Comparison of ENCODE assay signal across 1 cellular context in genomic region chr11:62678770-62679696, GRCh38.
TF ChIP-seq lines count a peak whose summit lies in the region.

A gene with protein sequence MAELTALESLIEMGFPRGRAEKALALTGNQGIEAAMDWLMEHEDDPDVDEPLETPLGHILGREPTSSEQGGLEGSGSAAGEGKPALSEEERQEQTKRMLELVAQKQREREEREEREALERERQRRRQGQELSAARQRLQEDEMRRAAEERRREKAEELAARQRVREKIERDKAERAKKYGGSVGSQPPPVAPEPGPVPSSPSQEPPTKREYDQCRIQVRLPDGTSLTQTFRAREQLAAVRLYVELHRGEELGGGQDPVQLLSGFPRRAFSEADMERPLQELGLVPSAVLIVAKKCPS (minus strand): TSS chr11:62679073. CDS start chr11:62678923, 150 bp downstream.

TF ChIP-seq in HepG2, 621 proteins besides CTCF, POLR2A, EP300 and RAD21 (continued from another document and continues in another):
- TF ChIP-seq, protein P1, sequence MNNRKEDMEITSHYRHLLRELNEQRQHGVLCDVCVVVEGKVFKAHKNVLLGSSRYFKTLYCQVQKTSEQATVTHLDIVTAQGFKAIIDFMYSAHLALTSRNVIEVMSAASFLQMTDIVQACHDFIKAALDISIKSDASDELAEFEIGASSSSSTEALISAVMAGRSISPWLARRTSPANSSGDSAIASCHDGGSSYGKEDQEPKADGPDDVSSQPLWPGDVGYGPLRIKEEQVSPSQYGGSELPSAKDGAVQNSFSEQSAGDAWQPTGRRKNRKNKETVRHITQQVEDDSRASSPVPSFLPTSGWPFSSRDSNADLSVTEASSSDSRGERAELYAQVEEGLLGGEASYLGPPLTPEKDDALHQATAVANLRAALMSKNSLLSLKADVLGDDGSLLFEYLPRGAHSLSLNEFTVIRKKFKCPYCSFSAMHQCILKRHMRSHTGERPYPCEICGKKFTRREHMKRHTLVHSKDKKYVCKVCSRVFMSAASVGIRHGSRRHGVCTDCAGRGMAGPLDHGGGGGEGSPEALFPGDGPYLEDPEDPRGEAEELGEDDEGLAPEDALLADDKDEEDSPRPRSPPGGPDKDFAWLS (CRISPR knock-in tag; IDR thresholded peaks at IDR 0.05; ENCODE audit: borderline replicate concordance) = no peak
- TF ChIP-seq, protein P2, sequence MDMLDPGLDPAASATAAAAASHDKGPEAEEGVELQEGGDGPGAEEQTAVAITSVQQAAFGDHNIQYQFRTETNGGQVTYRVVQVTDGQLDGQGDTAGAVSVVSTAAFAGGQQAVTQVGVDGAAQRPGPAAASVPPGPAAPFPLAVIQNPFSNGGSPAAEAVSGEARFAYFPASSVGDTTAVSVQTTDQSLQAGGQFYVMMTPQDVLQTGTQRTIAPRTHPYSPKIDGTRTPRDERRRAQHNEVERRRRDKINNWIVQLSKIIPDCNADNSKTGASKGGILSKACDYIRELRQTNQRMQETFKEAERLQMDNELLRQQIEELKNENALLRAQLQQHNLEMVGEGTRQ (IDR thresholded peaks at IDR 0.05; ENCODE audit: low read depth, low read length) = peak; percentile 95
- TF ChIP-seq, protein P2 (CRISPR knock-in tag; IDR thresholded peaks at IDR 0.05; ENCODE audit: borderline replicate concordance) = peak; percentile 99; the same call in 1 of the 2 replicates
- TF ChIP-seq ZSCAN12 (CRISPR knock-in tag; IDR thresholded peaks at IDR 0.05) (no peak), ZFY (CRISPR knock-in tag; IDR thresholded peaks at IDR 0.05) (peak; percentile 70), CEBPZ (IDR thresholded peaks at IDR 0.05; ENCODE audit: low read length) (no peak), THAP9 (CRISPR knock-in tag; IDR thresholded peaks at IDR 0.05; ENCODE audit: borderline replicate concordance) (peak; percentile 83; the same call in 1 of the 2 replicates), ZNF280D (CRISPR knock-in tag; IDR thresholded peaks at IDR 0.05) (peak; percentile 64; the same call in 1 of the 2 replicates), IKZF4 (CRISPR knock-in tag; IDR thresholded peaks at IDR 0.05; ENCODE audit: borderline replicate concordance, low read depth, not compliant biosample characterization) (peak; percentile 69), ZNF577 (CRISPR knock-in tag; IDR thresholded peaks at IDR 0.05; ENCODE audit: borderline replicate concordance, low read depth) (no peak), GTF3A (CRISPR knock-in tag; conservative IDR thresholded peaks at IDR 0.05) (no peak), ZNF205 (CRISPR knock-in tag; IDR thresholded peaks at IDR 0.05) (no peak; the same call in 1 of the 2 replicates), HES4 (CRISPR knock-in tag; IDR thresholded peaks at IDR 0.05; ENCODE audit: borderline replicate concordance) (no peak), ZNF737 (CRISPR knock-in tag; IDR thresholded peaks at IDR 0.05; ENCODE audit: borderline replicate concordance) (no peak), HDAC1 (CRISPR knock-in tag; IDR thresholded peaks at IDR 0.05) (peak; percentile 90), RAD51 (IDR thresholded peaks at IDR 0.05; ENCODE audit: borderline replicate concordance) (peak; percentile 87), ZNF382 (CRISPR knock-in tag; IDR thresholded peaks at IDR 0.05; ENCODE audit: borderline replicate concordance) (no peak), KDM4B (CRISPR knock-in tag; IDR thresholded peaks at IDR 0.05) (no peak), RFXANK (CRISPR knock-in tag; IDR thresholded peaks at IDR 0.05) (no peak), YEATS2 (CRISPR knock-in tag; IDR thresholded peaks at IDR 0.05; ENCODE audit: borderline replicate concordance) (peak; percentile 97), MIXL1 (CRISPR knock-in tag; IDR thresholded peaks at IDR 0.05) (peak; percentile 69; the same call in 1 of the 2 replicates), GATA4 (IDR thresholded peaks at IDR 0.05; ENCODE audit: borderline replicate concordance, low read depth) (peak; percentile 15; the same call in 1 of the 2 replicates), ZBTB7A (CRISPR knock-in tag; IDR thresholded peaks at IDR 0.05) (no peak), ZNF660 (CRISPR knock-in tag; IDR thresholded peaks at IDR 0.05; ENCODE audit: borderline replicate concordance, low read depth) (no peak), ZSCAN21 (CRISPR knock-in tag; IDR thresholded peaks at IDR 0.05; ENCODE audit: borderline replicate concordance) (no peak), GPN1 (CRISPR knock-in tag; IDR thresholded peaks at IDR 0.05; ENCODE audit: borderline replicate concordance) (no peak), PAX8 (CRISPR knock-in tag; IDR thresholded peaks at IDR 0.05; ENCODE audit: borderline replicate concordance) (no peak; the same call in 1 of the 2 replicates), ZNF782 (CRISPR knock-in tag; IDR thresholded peaks at IDR 0.05; ENCODE audit: borderline replicate concordance) (peak; percentile 75; the same call in 1 of the 2 replicates), HNF4G (IDR thresholded peaks at IDR 0.05; ENCODE audit: borderline replicate concordance, low read depth, low read length) (no peak), HNF4G (CRISPR knock-in tag; IDR thresholded peaks at IDR 0.05; ENCODE audit: borderline replicate concordance, low read depth) (peak; percentile 45; the same call in 1 of the 2 replicates), SMAD3 (CRISPR knock-in tag; IDR thresholded peaks at IDR 0.05) (peak; percentile 84), FOXO4 (CRISPR knock-in tag; conservative IDR thresholded peaks at IDR 0.05) (no peak), PHF20 (CRISPR knock-in tag; IDR thresholded peaks at IDR 0.05) (peak; percentile 97)
- TF ChIP-seq, protein P3, sequence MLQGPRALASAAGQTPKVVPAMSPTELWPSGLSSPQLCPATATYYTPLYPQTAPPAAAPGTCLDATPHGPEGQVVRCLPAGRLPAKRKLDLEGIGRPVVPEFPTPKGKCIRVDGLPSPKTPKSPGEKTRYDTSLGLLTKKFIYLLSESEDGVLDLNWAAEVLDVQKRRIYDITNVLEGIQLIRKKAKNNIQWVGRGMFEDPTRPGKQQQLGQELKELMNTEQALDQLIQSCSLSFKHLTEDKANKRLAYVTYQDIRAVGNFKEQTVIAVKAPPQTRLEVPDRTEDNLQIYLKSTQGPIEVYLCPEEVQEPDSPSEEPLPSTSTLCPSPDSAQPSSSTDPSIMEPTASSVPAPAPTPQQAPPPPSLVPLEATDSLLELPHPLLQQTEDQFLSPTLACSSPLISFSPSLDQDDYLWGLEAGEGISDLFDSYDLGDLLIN (CRISPR knock-in tag; IDR thresholded peaks at IDR 0.05; ENCODE audit: borderline replicate concordance) = no peak
- TF ChIP-seq, protein P4, sequence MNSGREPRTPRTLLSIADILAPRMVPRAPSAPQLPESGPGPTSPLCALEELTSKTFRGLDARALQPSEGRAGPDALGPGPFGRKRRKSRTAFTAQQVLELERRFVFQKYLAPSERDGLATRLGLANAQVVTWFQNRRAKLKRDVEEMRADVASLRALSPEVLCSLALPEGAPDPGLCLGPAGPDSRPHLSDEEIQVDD (CRISPR knock-in tag; IDR thresholded peaks at IDR 0.05; ENCODE audit: borderline replicate concordance) = no peak
- TF ChIP-seq, protein P5, sequence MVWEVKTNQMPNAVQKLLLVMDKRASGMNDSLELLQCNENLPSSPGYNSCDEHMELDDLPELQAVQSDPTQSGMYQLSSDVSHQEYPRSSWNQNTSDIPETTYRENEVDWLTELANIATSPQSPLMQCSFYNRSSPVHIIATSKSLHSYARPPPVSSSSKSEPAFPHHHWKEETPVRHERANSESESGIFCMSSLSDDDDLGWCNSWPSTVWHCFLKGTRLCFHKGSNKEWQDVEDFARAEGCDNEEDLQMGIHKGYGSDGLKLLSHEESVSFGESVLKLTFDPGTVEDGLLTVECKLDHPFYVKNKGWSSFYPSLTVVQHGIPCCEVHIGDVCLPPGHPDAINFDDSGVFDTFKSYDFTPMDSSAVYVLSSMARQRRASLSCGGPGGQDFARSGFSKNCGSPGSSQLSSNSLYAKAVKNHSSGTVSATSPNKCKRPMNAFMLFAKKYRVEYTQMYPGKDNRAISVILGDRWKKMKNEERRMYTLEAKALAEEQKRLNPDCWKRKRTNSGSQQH (CRISPR knock-in tag; IDR thresholded peaks at IDR 0.05; ENCODE audit: low read depth) = no peak
